8 cellular contexts compared by ENCODE assay signal in the genomic region with DNA sequence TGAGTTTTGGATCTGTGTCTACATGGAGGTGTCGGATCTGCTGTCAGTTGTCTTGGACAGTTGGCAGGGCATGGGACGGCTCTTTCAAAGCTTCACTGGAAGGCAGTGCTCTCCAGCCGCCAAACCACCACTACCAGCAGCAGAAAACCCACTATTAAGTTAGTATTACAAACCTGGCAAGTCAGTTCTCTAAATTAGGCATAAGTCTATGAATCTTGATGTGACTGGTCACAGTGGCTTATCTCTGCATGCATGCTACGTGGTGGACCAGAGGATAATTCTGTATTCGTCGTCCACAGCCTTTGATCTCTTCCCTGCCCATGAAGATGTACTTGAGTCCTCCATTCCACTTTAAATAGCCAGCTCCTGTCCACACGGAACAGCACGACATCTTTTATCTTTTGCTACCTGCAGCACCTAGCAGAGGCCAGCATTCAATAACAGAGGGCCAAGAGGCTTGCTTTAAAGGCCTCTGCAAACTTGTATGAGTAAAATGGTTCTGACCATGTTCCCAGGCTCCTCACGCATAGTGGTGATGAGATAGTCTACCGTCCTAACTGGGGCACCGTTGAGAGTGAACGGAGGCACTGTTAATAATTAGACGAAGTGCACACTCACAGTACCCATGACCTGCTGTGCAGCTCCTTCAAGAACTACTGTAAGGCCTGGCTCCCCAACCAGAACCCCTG. TPM values are rescaled to one million over a fixed set of nuclear protein-coding genes. Genes with fewer than 3 reads are reported as not detected.
DNase-seq lines count a peak whose midpoint lies in the region; ATAC-seq and TF ChIP-seq lines count a peak whose summit lies in the region.

No MANE protein-coding gene starts in this region.

- H3K27ac ChIP-seq in smooth muscle cell (ENCODE audit: low read depth): peak overlapping the region; percentile 85

- H3K9me3 Mint-ChIP-seq in activated B cell treated with CpG ODN at 0.5 μM for 24 hours: no peaks in the 10 kb centered on the region

- DNase-seq in HAP-1 (ENCODE audit: low spot score in 2 of 2): no peak
- no peak for DNase-seq in activated B cell treated with CpG ODN at 0.5 μM for 24 hours
- no peak for DNase-seq in smooth muscle cell (lab: John Stamatoyannopoulos, UW; ENCODE audit: unreplicated experiment)
- DNase-seq in GM20000 (ENCODE audit: low spot score): no peak
- no peak for DNase-seq in activated CD4-positive, alpha-beta T cell treated with anti-CD3 and anti-CD28 coated beads, Interleukin-2, amount 50 U/mL, for 4 hours
- DNase-seq in occipital lobe (lab: John Stamatoyannopoulos, UW): no peak
- DNase-seq in cerebellum (ENCODE audit: low spot score): no peak

- H2AFZ ChIP-seq in smooth muscle cell (ENCODE audit: low read depth): no peak overlapping the region

- peaks cover 12% of the 10 kb centered on the region for H3F3A ChIP-seq in smooth muscle cell (ENCODE audit: low read depth)

- H3K4me3 Mint-ChIP-seq in activated B cell treated with CpG ODN at 0.5 μM for 24 hours: peak overlapping the region; percentile 85

- H3K4me3 ChIP-seq in HAP-1: peak overlapping the region; percentile 33
- H3K4me3 ChIP-seq in iPS-11a (ENCODE audit: low read depth, low read length): peak overlapping the region; percentile 45
- peak overlapping the region; percentile 83 for H3K4me3 ChIP-seq in smooth muscle cell

- POLR2A ChIA-PET in activated B cell treated with CpG ODN at 0.5 μM for 24 hours (lab: Charles Lee): interaction anchor here (1.1 to 2.6 kb wide), 9 partner anchors 11 to 41 kb away, joined by 3 to 18 read pairs (median 6); no protein-coding TSS in a partner anchor

- no peak overlapping the region for H3K27ac Mint-ChIP-seq in activated B cell treated with CpG ODN at 0.5 μM for 24 hours

- intact Hi-C loops in activated B cell treated with CpG ODN at 0.5 μM for 24 hours (cut with micrococcal nuclease): loop anchor here (1.0 to 2.0 kb wide), 3 partner anchors 10 to 20 kb away; no protein-coding TSS in a partner anchor

- H3K9me3 ChIP-seq in HAP-1 (no peaks in the 10 kb centered on the region), smooth muscle cell (replicated peaks; ENCODE audit: low read depth) (no peaks in the 10 kb centered on the region)

- H3K36me3 ChIP-seq in HAP-1 (replicated peaks): no peaks in the 10 kb centered on the region
- H3K36me3 ChIP-seq in smooth muscle cell (ENCODE audit: low read depth): no peaks in the 10 kb centered on the region

- 75% methylated on average over 13 of the region's 13 CpGs for WGBS in smooth muscle cell (ENCODE audit: low lambda C conversion rate)

- H3K4me1 Mint-ChIP-seq in activated B cell treated with CpG ODN at 0.5 μM for 24 hours: peaks cover 24% of the 10 kb centered on the region

- H3K9ac ChIP-seq in smooth muscle cell (ENCODE audit: low read depth): peak overlapping the region; percentile 84

- H3K4me2 ChIP-seq in smooth muscle cell: peak overlapping the region; percentile 99

- peaks cover 4% of the 10 kb centered on the region for H3K27me3 Mint-ChIP-seq in activated B cell treated with CpG ODN at 0.5 μM for 24 hours

- no peaks in the 10 kb centered on the region for H3K79me2 ChIP-seq in smooth muscle cell (ENCODE audit: low read depth)

- no peak for ATAC-seq in activated B cell treated with CpG ODN at 0.5 μM for 24 hours (ENCODE audit: low read depth)

- H3K27me3 ChIP-seq in HAP-1 (ENCODE audit: low read depth) (no peaks in the 10 kb centered on the region), smooth muscle cell (ENCODE audit: low read depth) (no peaks in the 10 kb centered on the region)

- H3K4me1 ChIP-seq in HAP-1: peaks cover 8% of the 10 kb centered on the region
- H3K4me1 ChIP-seq in smooth muscle cell (ENCODE audit: low read depth): peaks cover 34% of the 10 kb centered on the region

- CTCF ChIA-PET in activated B cell treated with CpG ODN at 0.5 μM for 24 hours (lab: Charles Lee): interaction anchor here (0.6 to 2.4 kb wide), 12 partner anchors 9 to 129 kb away, joined by 3 to 13 read pairs (median 4); no protein-coding TSS in a partner anchor

- TF ChIP-seq CTCF in activated B cell treated with CpG ODN at 0.5 μM for 24 hours (IDR thresholded peaks at IDR 0.05): no peak
- no peak for TF ChIP-seq CTCF in smooth muscle cell (IDR thresholded peaks at IDR 0.05; ENCODE audit: borderline replicate concordance, insufficient read depth, poor library complexity, severe bottlenecking)
- TF ChIP-seq CTCF in GM20000 (IDR thresholded peaks at IDR 0.05; ENCODE audit: extremely low read depth, missing control alignments): no peak

- peaks cover 90% of the 10 kb centered on the region for H4K20me1 ChIP-seq in smooth muscle cell (ENCODE audit: low read depth)

- in situ Hi-C loops in HAP-1 (cut with MboI; ENCODE audit: low sequenced_read_pairs): no loop called here

- H3K36me3 Mint-ChIP-seq in activated B cell treated with CpG ODN at 0.5 μM for 24 hours (ENCODE audit: low read depth): no peaks in the 10 kb centered on the region

RNA-seq across cellular contexts. Expression of gene GPR146, which starts 0.8 kb away (rescaled TPM):
- 6.2 and 6.9 TPM in 2 replicates for total RNA-seq in activated B cell treated with CpG ODN at 0.5 μM for 24 hours
- total RNA-seq in smooth muscle cell: 1.8 and 3.6 TPM in 2 replicates
- polyA plus RNA-seq in smooth muscle cell: 2.2 and 3.8 TPM in 2 replicates
- 6.7 TPM for total RNA-seq in occipital lobe
- total RNA-seq in cerebellum: 2.7 TPM

RNA-seq across cellular contexts. Expression of gene GPER1, which starts 42.7 kb away (rescaled TPM):
- total RNA-seq in activated B cell treated with CpG ODN at 0.5 μM for 24 hours (2.7 and 3.0 TPM in 2 replicates), smooth muscle cell (0.67 and 1.3 TPM in 2 replicates), occipital lobe (1.1 TPM), cerebellum (0.73 TPM)
- 2.3 and 4.0 TPM in 2 replicates for polyA plus RNA-seq in smooth muscle cell

Comparison
In these comparisons a context has a peak if more than half of its experiments do, and no peak if none do; other contexts are left out.
1. H3K4me3 ChIP-seq: peak in every context shown above with its lines; median percentile 83 in smooth muscle cell; 45 in iPS-11a; 33 in HAP-1.